Comparison of ENCODE assay signal across 38 cellular contexts in the genomic region with DNA sequence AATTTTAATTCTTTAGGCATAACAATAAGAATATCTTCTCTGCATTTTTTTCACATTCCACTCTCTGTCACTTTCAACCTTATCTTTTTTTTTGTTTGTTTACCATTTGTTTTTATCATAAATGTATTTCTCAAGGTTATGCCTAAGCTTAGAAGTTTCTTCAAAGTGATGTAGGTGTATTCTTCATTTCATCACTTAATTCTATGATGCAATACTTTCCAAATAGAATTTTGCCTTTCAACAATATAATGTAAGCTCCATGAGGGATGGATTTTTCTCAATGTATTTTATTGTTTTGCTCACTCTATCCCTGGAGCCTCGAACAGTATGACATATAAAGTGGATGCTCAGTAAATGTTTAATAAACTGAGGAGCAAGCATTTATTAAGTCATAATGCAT.
"Had no signal": no experiment of that assay in that cellular context is flagged by ENCODE, and none has a peak within 500 bp of the region (broad histone marks: within the 10 kb centered on the region; RNA-seq: fewer than 3 reads in every experiment).

No MANE protein-coding gene starts in this region.

- H3K27me3 Mint-ChIP-seq: activated naive CD4-positive, alpha-beta T cell treated with anti-CD3 and anti-CD28 coated beads, Interleukin-2, amount 10 ng/mL, durations not matched to agents 7 days and 5 days; activated naive CD4-positive, alpha-beta T cell treated with anti-CD3 and anti-CD28 coated beads, Interleukin-2, amount 50 U/mL, for 24 hours; activated naive CD8-positive, alpha-beta T cell; activated naive CD8-positive, alpha-beta T cell treated with anti-CD3 and anti-CD28 coated beads for 36 hours; activated naive CD8-positive, alpha-beta T cell treated with anti-CD3 and anti-CD28 coated beads, Interleukin-2, amount 10 ng/mL, durations not matched to agents 7 days and 5 days; activated naive CD8-positive, alpha-beta T cell treated with anti-CD3 and anti-CD28 coated beads, Interleukin-2, amount 50 U/mL, for 24 hours; activated T-cell treated with anti-CD3 and anti-CD28 coated beads, Interleukin-2, amount 50 U/mL, for 24 hours; activated T-helper 17 cell treated with anti-CD3 and anti-CD28 coated beads, Interleukin-2, amount 50 U/mL, for 72 hours; brain; central memory CD8-positive, alpha-beta T cell had no signal

- H3K4me3 ChIP-seq: adrenal gland, ascending aorta, body of pancreas, breast epithelium, cardiac muscle cell had no signal

- H3K9me3 Mint-ChIP-seq: activated naive CD4-positive, alpha-beta T cell treated with anti-CD3 and anti-CD28 coated beads for 36 hours; activated naive CD8-positive, alpha-beta T cell treated with anti-CD3 and anti-CD28 coated beads for 36 hours; activated naive CD8-positive, alpha-beta T cell treated with anti-CD3 and anti-CD28 coated beads, Interleukin-2, amount 50 U/mL, for 24 hours; activated T-cell treated with anti-CD3 and anti-CD28 coated beads, Interleukin-2, amount 50 U/mL, for 4 hours; activated T-helper 1 cell treated with anti-CD3 and anti-CD28 coated beads, Interleukin-12 subunit alpha, Interleukin-12 subunit beta, Interleukin-2, Interleukin-4 antibody, amounts not matched to agents 30 ng/mL and 10 ng/mL and 1 ng/mL, durations not matched to agents 14 hours and 24 hours and 36 hours; activated T-helper 2 cell treated with anti-CD3 and anti-CD28 coated beads, Interferon-gamma antibody, Interleukin-2, Interleukin-4, amounts not matched to agents 10 μg/mL and 5 μg/mL and 100 μg/mL, durations not matched to agents 14 hours and 24 hours and 36 hours; brain had no signal

- H3K36me3 ChIP-seq: adrenal gland, ascending aorta, brain microvascular endothelial cell, breast epithelium, cardiac muscle cell had no signal

- H3K27ac ChIP-seq: adrenal gland, ascending aorta, body of pancreas, brain microvascular endothelial cell, breast epithelium, cardiac muscle cell had no signal

- DNase-seq: activated effector memory CD4-positive, alpha-beta T cell treated with anti-CD3 and anti-CD28 coated beads, Interleukin-2, amount 50 U/mL, for 16 hours; activated effector memory CD4-positive, alpha-beta T cell treated with Interleukin-2 at 50 U/mL for 16 hours; activated gamma-delta T cell; activated gamma-delta T cell treated with Interleukin-2 at 50 U/mL for 16 hours; activated naive CD4-positive, alpha-beta T cell; activated naive CD4-positive, alpha-beta T cell treated with anti-CD3 and anti-CD28 coated beads for 36 hours; activated naive CD4-positive, alpha-beta T cell treated with anti-CD3 and anti-CD28 coated beads, Interleukin-2, amount 10 ng/mL, durations not matched to agents 7 days and 5 days; activated naive CD4-positive, alpha-beta T cell treated with anti-CD3 and anti-CD28 coated beads, Interleukin-2, amount 50 U/mL, for 16 hours; activated naive CD4-positive, alpha-beta T cell treated with Interleukin-2 at 50 U/mL for 16 hours; activated naive CD8-positive, alpha-beta T cell treated with anti-CD3 and anti-CD28 coated beads for 36 hours; activated naive CD8-positive, alpha-beta T cell treated with anti-CD3 and anti-CD28 coated beads, Interleukin-2, amount 10 ng/mL, durations not matched to agents 7 days and 5 days; activated naive CD8-positive, alpha-beta T cell treated with anti-CD3 and anti-CD28 coated beads, Interleukin-2, amount 50 U/mL, for 24 hours; activated T-cell treated with anti-CD3 and anti-CD28 coated beads, Interleukin-2, amount 50 U/mL, for 1 hour; activated T-cell treated with anti-CD3 and anti-CD28 coated beads, Interleukin-2, amount 50 U/mL, for 24 hours; activated T-cell treated with anti-CD3 and anti-CD28 coated beads, Interleukin-2, amount 50 U/mL, for 4 hours; adrenal gland; amniotic stem cell; amygdala; anterior cingulate cortex; aorta; body of pancreas; brain microvascular endothelial cell; caudate nucleus; central memory CD4-positive, alpha-beta T cell; cerebellar nuclear complex had no signal

- ATAC-seq: activated naive CD4-positive, alpha-beta T cell treated with anti-CD3 and anti-CD28 coated beads, Interleukin-2, amount 50 U/mL, for 72 hours; activated naive CD8-positive, alpha-beta T cell treated with anti-CD3 and anti-CD28 coated beads, Interleukin-2, amount 50 U/mL, for 24 hours; activated T-cell treated with anti-CD3 and anti-CD28 coated beads, Interleukin-2, amount 50 U/mL, for 4 hours; activated T-helper 17 cell treated with anti-CD3 and anti-CD28 coated beads, Interleukin-2, amount 50 U/mL, for 72 hours; body of pancreas had no signal

- H3K4me3 Mint-ChIP-seq: activated naive CD4-positive, alpha-beta T cell treated with anti-CD3 and anti-CD28 coated beads for 36 hours; activated naive CD4-positive, alpha-beta T cell treated with anti-CD3 and anti-CD28 coated beads, Interleukin-2, amount 10 ng/mL, durations not matched to agents 7 days and 5 days; activated naive CD4-positive, alpha-beta T cell treated with anti-CD3 and anti-CD28 coated beads, Interleukin-2, amount 50 U/mL, for 24 hours; activated naive CD8-positive, alpha-beta T cell; activated naive CD8-positive, alpha-beta T cell treated with anti-CD3 and anti-CD28 coated beads for 36 hours; activated naive CD8-positive, alpha-beta T cell treated with anti-CD3 and anti-CD28 coated beads, Interleukin-2, amount 10 ng/mL, durations not matched to agents 7 days and 5 days; activated naive CD8-positive, alpha-beta T cell treated with anti-CD3 and anti-CD28 coated beads, Interleukin-2, amount 50 U/mL, for 24 hours; activated T-cell treated with anti-CD3 and anti-CD28 coated beads, Interleukin-2, amount 50 U/mL, for 24 hours; activated T-cell treated with anti-CD3 and anti-CD28 coated beads, Interleukin-2, amount 50 U/mL, for 4 hours; activated T-helper 1 cell treated with anti-CD3 and anti-CD28 coated beads, Interleukin-12 subunit alpha, Interleukin-12 subunit beta, Interleukin-2, Interleukin-4 antibody, amounts not matched to agents 30 ng/mL and 10 ng/mL and 1 ng/mL, durations not matched to agents 14 hours and 24 hours and 36 hours; activated T-helper 17 cell treated with anti-CD3 and anti-CD28 coated beads, Interleukin-2, amount 50 U/mL, for 72 hours; brain; central memory CD8-positive, alpha-beta T cell had no signal

- H3K9me3 ChIP-seq: adrenal gland, ascending aorta, body of pancreas, breast epithelium had no signal

- FAIRE-seq: astrocyte, bronchial epithelial cell had no signal

- H3K27me3 ChIP-seq: adrenal gland, ascending aorta, body of pancreas, brain microvascular endothelial cell, breast epithelium, cardiac muscle cell had no signal

- H3K36me3 Mint-ChIP-seq: activated naive CD4-positive, alpha-beta T cell treated with anti-CD3 and anti-CD28 coated beads, Interleukin-2, amount 10 ng/mL, durations not matched to agents 7 days and 5 days; activated naive CD4-positive, alpha-beta T cell treated with anti-CD3 and anti-CD28 coated beads, Interleukin-2, amount 50 U/mL, for 24 hours; activated naive CD8-positive, alpha-beta T cell; activated naive CD8-positive, alpha-beta T cell treated with anti-CD3 and anti-CD28 coated beads for 36 hours; activated naive CD8-positive, alpha-beta T cell treated with anti-CD3 and anti-CD28 coated beads, Interleukin-2, amount 10 ng/mL, durations not matched to agents 7 days and 5 days; brain had no signal

- H3K4me1 Mint-ChIP-seq: activated naive CD4-positive, alpha-beta T cell treated with anti-CD3 and anti-CD28 coated beads, Interleukin-2, amount 10 ng/mL, durations not matched to agents 7 days and 5 days; activated naive CD4-positive, alpha-beta T cell treated with anti-CD3 and anti-CD28 coated beads, Interleukin-2, amount 50 U/mL, for 24 hours; activated naive CD8-positive, alpha-beta T cell treated with anti-CD3 and anti-CD28 coated beads for 36 hours; activated naive CD8-positive, alpha-beta T cell treated with anti-CD3 and anti-CD28 coated beads, Interleukin-2, amount 10 ng/mL, durations not matched to agents 7 days and 5 days; activated naive CD8-positive, alpha-beta T cell treated with anti-CD3 and anti-CD28 coated beads, Interleukin-2, amount 50 U/mL, for 24 hours; activated T-helper 17 cell treated with anti-CD3 and anti-CD28 coated beads, Interleukin-2, amount 50 U/mL, for 72 hours; central memory CD8-positive, alpha-beta T cell had no signal

- H3K27ac Mint-ChIP-seq: activated naive CD4-positive, alpha-beta T cell treated with anti-CD3 and anti-CD28 coated beads for 36 hours; activated naive CD4-positive, alpha-beta T cell treated with anti-CD3 and anti-CD28 coated beads, Interleukin-2, amount 10 ng/mL, durations not matched to agents 7 days and 5 days; activated naive CD4-positive, alpha-beta T cell treated with anti-CD3 and anti-CD28 coated beads, Interleukin-2, amount 50 U/mL, for 24 hours; activated naive CD4-positive, alpha-beta T cell treated with anti-CD3 and anti-CD28 coated beads, Interleukin-2, amount 50 U/mL, for 72 hours; activated naive CD8-positive, alpha-beta T cell; activated naive CD8-positive, alpha-beta T cell treated with anti-CD3 and anti-CD28 coated beads for 36 hours; activated naive CD8-positive, alpha-beta T cell treated with anti-CD3 and anti-CD28 coated beads, Interleukin-2, amount 10 ng/mL, durations not matched to agents 7 days and 5 days; activated naive CD8-positive, alpha-beta T cell treated with anti-CD3 and anti-CD28 coated beads, Interleukin-2, amount 50 U/mL, for 24 hours; activated T-cell treated with anti-CD3 and anti-CD28 coated beads, Interleukin-2, amount 50 U/mL, for 24 hours; activated T-helper 1 cell treated with anti-CD3 and anti-CD28 coated beads, Interleukin-12 subunit alpha, Interleukin-12 subunit beta, Interleukin-2, Interleukin-4 antibody, amounts not matched to agents 30 ng/mL and 10 ng/mL and 1 ng/mL, durations not matched to agents 14 hours and 24 hours and 36 hours; activated T-helper 17 cell treated with anti-CD3 and anti-CD28 coated beads, Interleukin-2, amount 50 U/mL, for 72 hours; activated T-helper 2 cell treated with anti-CD3 and anti-CD28 coated beads, Interferon-gamma antibody, Interleukin-2, Interleukin-4, amounts not matched to agents 10 μg/mL and 5 μg/mL and 100 μg/mL, durations not matched to agents 14 hours and 24 hours and 36 hours; brain had no signal

- H3K4me1 ChIP-seq: adrenal gland, ascending aorta, body of pancreas, breast epithelium had no signal
